In genomic region chr10:59234814-59235429, GRCh38 we compare ENCODE assay signal across 9 cellular contexts. TPM values are rescaled to one million over a fixed set of nuclear protein-coding genes. Genes with fewer than 3 reads are reported as not detected.
DNase-seq lines count a peak whose midpoint lies in the region; ATAC-seq and TF ChIP-seq lines count a peak whose summit lies in the region.
"Had no signal": no experiment of that assay in that cellular context is flagged by ENCODE, and none has a peak within 500 bp of the region (broad histone marks: within the 10 kb centered on the region; RNA-seq: fewer than 3 reads in every experiment).

No MANE protein-coding gene starts in this region.

- ATAC-seq in HG03442 (IDR thresholded peaks at IDR 0.05; ENCODE audit: unreplicated experiment) (no peak), GM19452 (IDR thresholded peaks at IDR 0.05; ENCODE audit: unreplicated experiment) (no peak)

- peak; percentile 34 for DNase-seq in DMS153 treated with DMSO at 0.1 percent for 48 hours (lab: John Stamatoyannopoulos, UW; ENCODE audit: unreplicated experiment)
- no peak for DNase-seq in DMS153 (lab: John Stamatoyannopoulos, UW)
- DNase-seq in M059J (ENCODE audit: low read depth), result peak; percentile 32
- peak; percentile 51 for DNase-seq in astrocyte of the spinal cord (ENCODE audit: low read depth, low spot score)
- peak; percentile 65 for DNase-seq in medulla oblongata (ENCODE audit: extremely low spot score)
- DNase-seq in activated CD4-positive, alpha-beta T cell treated with anti-CD3 and anti-CD28 coated beads, Interleukin-2, amount 50 U/mL, for 1 hour, result no peak

- no peak overlapping the region for H3K4me3 ChIP-seq in astrocyte of the spinal cord (ENCODE audit: low read depth, low read length)
- H3K4me3 ChIP-seq: BLaER1 had no signal

- TF ChIP-seq CTCF in astrocyte of the spinal cord (IDR thresholded peaks at IDR 0.05; ENCODE audit: low read depth, low read length), result peak; percentile 70

- in situ Hi-C loops in astrocyte of the spinal cord (cut with HindIII; ENCODE audit: low sequenced_read_pairs), result no loop called here

RNA-seq across cellular contexts. Expression of gene PHYHIPL, which starts 58.5 kb away (rescaled TPM):
- not detected in 2 replicates for total RNA-seq in M059J (2014; rRNA removed; shearing (Covaris generic))

Comparison
In these comparisons a context has a peak if more than half of its experiments do, and no peak if none do; other contexts are left out.
1. DNase-seq: peak in DMS153 treated with DMSO at 0.1 percent for 48 hours (single experiment), M059J (single experiment), astrocyte of the spinal cord (single experiment) and medulla oblongata (single experiment); none in DMS153 (single experiment) and activated CD4-positive, alpha-beta T cell treated with anti-CD3 and anti-CD28 coated beads, Interleukin-2, amount 50 U/mL, for 1 hour (single experiment).